1 cellular context compared by ENCODE assay signal in the genomic region with DNA sequence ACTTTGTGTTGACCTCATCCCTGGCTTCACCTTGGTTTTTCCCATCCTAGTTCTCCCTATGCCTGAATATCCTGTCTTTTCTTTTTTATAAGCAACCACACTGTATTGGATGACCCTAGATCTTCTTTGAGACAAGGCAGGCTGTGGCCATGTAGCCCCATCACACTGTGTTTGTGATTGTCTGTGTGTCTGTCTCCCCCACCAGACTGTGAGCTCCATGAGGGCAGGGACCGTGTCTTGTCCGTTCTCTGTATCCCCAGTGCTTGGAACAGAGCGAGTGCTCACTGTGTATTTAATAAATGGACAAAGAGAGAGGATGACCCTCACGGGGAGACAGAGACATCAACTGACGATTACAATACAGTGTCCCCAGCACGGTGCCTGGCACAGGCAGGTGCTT.
TF ChIP-seq lines count a peak whose summit lies in the region.

No MANE protein-coding gene starts in this region.

TF ChIP-seq in HepG2, 621 proteins besides CTCF, POLR2A, EP300 and RAD21:
- TF ChIP-seq, protein P1, sequence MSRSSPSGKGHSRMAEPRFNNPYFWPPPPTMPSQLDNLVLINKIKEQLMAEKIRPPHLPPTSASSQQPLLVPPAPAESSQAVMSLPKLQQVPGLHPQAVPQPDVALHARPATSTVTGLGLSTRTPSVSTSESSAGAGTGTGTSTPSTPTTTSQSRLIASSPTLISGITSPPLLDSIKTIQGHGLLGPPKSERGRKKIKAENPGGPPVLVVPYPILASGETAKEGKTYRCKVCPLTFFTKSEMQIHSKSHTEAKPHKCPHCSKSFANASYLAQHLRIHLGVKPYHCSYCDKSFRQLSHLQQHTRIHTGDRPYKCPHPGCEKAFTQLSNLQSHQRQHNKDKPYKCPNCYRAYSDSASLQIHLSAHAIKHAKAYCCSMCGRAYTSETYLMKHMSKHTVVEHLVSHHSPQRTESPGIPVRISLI (CRISPR knock-in tag; IDR thresholded peaks at IDR 0.05; ENCODE audit: borderline replicate concordance): no peak
- TF ChIP-seq RBM22 (optimal IDR thresholded peaks at IDR 0.05; ENCODE audit: low read length): peak; percentile 4
